Comparison of ENCODE assay signal across 17 cellular contexts in the genomic region with DNA sequence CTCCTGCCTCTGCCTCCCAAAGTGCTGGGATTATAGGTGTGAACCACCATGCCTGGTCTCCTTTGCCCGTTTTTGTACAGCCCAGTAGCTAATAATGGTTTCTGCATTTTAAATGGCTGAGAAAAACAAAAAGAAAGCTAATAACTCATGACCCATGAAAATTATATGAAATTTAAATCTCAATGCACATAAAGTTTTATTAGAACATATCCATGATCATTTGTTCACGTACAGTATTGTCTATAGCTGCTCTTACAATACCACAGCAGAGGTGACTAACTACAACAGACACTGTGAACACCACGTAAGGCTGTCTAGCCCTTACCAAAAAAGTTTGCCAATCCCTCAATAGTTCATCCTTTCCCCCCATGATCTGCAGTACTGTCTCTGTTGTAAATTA. TPM values are rescaled to one million over a fixed set of nuclear protein-coding genes. Genes with fewer than 3 reads are reported as not detected.
DNase-seq lines count a peak whose midpoint lies in the region; ATAC-seq and TF ChIP-seq lines count a peak whose summit lies in the region.
"Had no signal": no experiment of that assay in that cellular context is flagged by ENCODE, and none has a peak within 500 bp of the region (broad histone marks: within the 10 kb centered on the region; RNA-seq: fewer than 3 reads in every experiment).

No MANE protein-coding gene starts in this region.

- BruUV-seq in A673 (replicated peaks; lab: Mats Ljungman, UMichigan) = no TSS peak

- no peaks in the 10 kb centered on the region for H3K27me3 ChIP-seq in H9 (ENCODE audit: insufficient read depth, low read length)
- H3K27me3 ChIP-seq in A673 (replicated peaks; ENCODE audit: insufficient read depth, low read depth, low read length, poor library complexity) = no peaks in the 10 kb centered on the region
- H3K27me3 ChIP-seq: BE2C had no signal

- POLR2A ChIA-PET in A673 (lab: Charles Lee; ENCODE audit: low non-redundant PET) = no interaction called here

- H3K27ac ChIP-seq in H9 (ENCODE audit: insufficient read length, low read depth, low read length) = no peak overlapping the region
- peak overlapping the region; percentile 5 for H3K27ac ChIP-seq in temporal lobe (ENCODE audit: low read depth, low read length)
- no peak overlapping the region for H3K27ac ChIP-seq in A673 (ENCODE audit: low read depth, low read length, poor library complexity, severe bottlenecking)
- H3K27ac ChIP-seq: C4-2B had no signal

- H3K9me3 ChIP-seq in H9 (ENCODE audit: control insufficient read depth, low read depth, low read length) (no peaks in the 10 kb centered on the region), A673 (ENCODE audit: low read depth, low read length, poor library complexity, severe bottlenecking) (no peaks in the 10 kb centered on the region)
- H3K9me3 ChIP-seq: BE2C, Caco-2 had no signal

- no peak overlapping the region for H2BK120ac ChIP-seq in H9 (ENCODE audit: low read depth, low read length, poor library complexity, severe bottlenecking)

- H4K5ac ChIP-seq in H9 (ENCODE audit: insufficient read length, low read depth, low read length) = no peak overlapping the region

- H3K79me1 ChIP-seq in H9 (ENCODE audit: insufficient read depth, low read depth, low read length, poor library complexity, severe bottlenecking) = no peaks in the 10 kb centered on the region

- no CpG with 5 or more reads among the region's 3 CpGs for WGBS in H9 (ENCODE audit: extremely low coverage, insufficient read length, low lambda C conversion rate)

- no peak overlapping the region for H3K56ac ChIP-seq in H9 (ENCODE audit: insufficient read length, low read depth, low read length)

- H3K4me3 Mint-ChIP-seq in H9 (no peak overlapping the region), memory B cell (no peak overlapping the region)
- H3K4me3 Mint-ChIP-seq in central memory CD8-positive, alpha-beta T cell = no peak overlapping the region
- H3K4me3 Mint-ChIP-seq: CD8-positive, alpha-beta T cell; GM23338 had no signal

- H3K9ac ChIP-seq in H9 (ENCODE audit: extremely low read depth, insufficient read length, low read length) = no peak overlapping the region

- H3K4me1 Mint-ChIP-seq in H9 (peaks cover 17 to 39% of the 10 kb centered on the region in 2 experiments), memory B cell (peaks cover 40% of the 10 kb centered on the region)
- H3K4me1 Mint-ChIP-seq in central memory CD8-positive, alpha-beta T cell = peaks cover 39% of the 10 kb centered on the region

- H3K36me3 Mint-ChIP-seq in H9 (ENCODE audit: insufficient read depth in 1 of 3, low read depth in 3 of 3) (peaks cover 4 to 20% (median 17%) of the 10 kb centered on the region in 3 experiments; a peak in 6 of 7 replicates), memory B cell (peaks cover 4% of the 10 kb centered on the region)
- H3K36me3 Mint-ChIP-seq in central memory CD8-positive, alpha-beta T cell (ENCODE audit: insufficient read depth) = peaks cover 16% of the 10 kb centered on the region
- H3K36me3 Mint-ChIP-seq: CD8-positive, alpha-beta T cell; IgD-negative memory B cell had no signal

- H3T11ph ChIP-seq in H9 (ENCODE audit: low read length) = no peak overlapping the region

- H2BK20ac ChIP-seq in H9 (ENCODE audit: low read depth, low read length, poor library complexity, severe bottlenecking) = no peak overlapping the region

- H3K4ac ChIP-seq in H9 (ENCODE audit: low read depth, low read length) = no peak overlapping the region

- no peak overlapping the region for H3K23ac ChIP-seq in H9 (ENCODE audit: insufficient read length, low read depth, low read length)

- no peak overlapping the region for H2AK5ac ChIP-seq in H9 (ENCODE audit: insufficient read length, low read length)

- H3K79me2 ChIP-seq in H9 (ENCODE audit: insufficient read depth, low read length) = no peaks in the 10 kb centered on the region

- no peak for ATAC-seq in central memory CD8-positive, alpha-beta T cell (replicated peaks; ENCODE audit: extremely low read depth, poor library complexity, severe bottlenecking)
- ATAC-seq in memory B cell (ENCODE audit: low read depth) = no peak
- ATAC-seq: CD8-positive, alpha-beta T cell; GM23338 had no signal

- no peak overlapping the region for H2BK5ac ChIP-seq in H9 (ENCODE audit: insufficient read length, low read length)

- no peak overlapping the region for H3K14ac ChIP-seq in H9 (ENCODE audit: insufficient read depth, low read length)

- no peak overlapping the region for H3K4me2 ChIP-seq in H9 (ENCODE audit: insufficient read depth, insufficient read length, low read length)
- H3K4me2 ChIP-seq: GM23338 had no signal

- intact Hi-C loops in A673 (cut with micrococcal nuclease; ENCODE audit: unreplicated experiment) = no loop called here

- no peak overlapping the region for H4K8ac ChIP-seq in H9 (replicated peaks; ENCODE audit: insufficient read length, low read depth, low read length)

- H3K27ac Mint-ChIP-seq in H9 (no peak overlapping the region), memory B cell (peak overlapping the region; percentile 100)
- peak overlapping the region; percentile 96 for H3K27ac Mint-ChIP-seq in central memory CD8-positive, alpha-beta T cell (ENCODE audit: low read depth)
- H3K27ac Mint-ChIP-seq: CD8-positive, alpha-beta T cell; GM23338 had no signal

- H4K20me1 ChIP-seq in H9 (ENCODE audit: control insufficient read depth, insufficient read depth, insufficient read length) = no peaks in the 10 kb centered on the region

- H4K91ac ChIP-seq in H9 (ENCODE audit: insufficient read length, low read depth, low read length) = no peak overlapping the region

- CTCF ChIA-PET in A673 (lab: Charles Lee) = no interaction called here

- no peaks in the 10 kb centered on the region for H3K36me3 ChIP-seq in A673 (ENCODE audit: insufficient read depth, low read length, poor library complexity, severe bottlenecking)
- H3K36me3 ChIP-seq: BE2C had no signal

- H2BK12ac ChIP-seq in H9 (ENCODE audit: insufficient read length, low read depth, low read length) = no peak overlapping the region

- peak; percentile 3 for DNase-seq in H9
- DNase-seq in central memory CD8-positive, alpha-beta T cell (ENCODE audit: low spot score in 2 of 2) = no peak
- DNase-seq in memory B cell (ENCODE audit: low spot score in 2 of 2) = no peak
- no peak for DNase-seq in AG08395 (ENCODE audit: low spot score)
- DNase-seq in NCI-H146 treated with DMSO at 0.1 percent for 48 hours (lab: John Stamatoyannopoulos, UW; ENCODE audit: unreplicated experiment) = no peak
- no peak for DNase-seq in DMS153 (lab: John Stamatoyannopoulos, UW)
- no peak for DNase-seq in A673 (ENCODE audit: low spot score)
- DNase-seq: BE2C; Caco-2; CD8-positive, alpha-beta T cell; H7 had no signal

- no peak overlapping the region for H2AFZ ChIP-seq in H9 (ENCODE audit: low read length)
- H2AFZ ChIP-seq: GM23338 had no signal

- H2BK15ac ChIP-seq in H9 (ENCODE audit: low read depth, low read length) = no peak overlapping the region

- H3K27me3 Mint-ChIP-seq in H9 (ENCODE audit: low read depth) = no peaks in the 10 kb centered on the region; the same call in 1 of the 2 replicates
- no peaks in the 10 kb centered on the region for H3K27me3 Mint-ChIP-seq in central memory CD8-positive, alpha-beta T cell
- no peaks in the 10 kb centered on the region for H3K27me3 Mint-ChIP-seq in memory B cell

- H3K9me3 Mint-ChIP-seq in H9 = peaks cover 0 to 1% of the 10 kb centered on the region in 2 experiments; a peak in 1 of 5 replicates
- no peaks in the 10 kb centered on the region for H3K9me3 Mint-ChIP-seq in central memory CD8-positive, alpha-beta T cell
- H3K9me3 Mint-ChIP-seq in memory B cell = no peaks in the 10 kb centered on the region
- H3K9me3 Mint-ChIP-seq: CD8-positive, alpha-beta T cell; GM23338; IgD-negative memory B cell had no signal

- H3K23me2 ChIP-seq in H9 (ENCODE audit: insufficient read length, low read depth, low read length, poor library complexity, severe bottlenecking) = no peaks in the 10 kb centered on the region

- H3K4me3 ChIP-seq in A673 (ENCODE audit: low read depth, low read length, poor library complexity, severe bottlenecking) = no peak overlapping the region
- H3K4me3 ChIP-seq: GM23338 had no signal

- TF ChIP-seq CTCF in H9 (conservative IDR thresholded peaks at IDR 0.05) (no peak), A673 (conservative IDR thresholded peaks at IDR 0.05; ENCODE audit: low read depth, low read length) (no peak)

- H3K4me1 ChIP-seq in H9 (ENCODE audit: insufficient read depth, low read length) (peaks cover 3% of the 10 kb centered on the region; the same call in 1 of the 2 replicates), A673 (ENCODE audit: insufficient read depth, low read length, poor library complexity, severe bottlenecking) (peaks cover 6% of the 10 kb centered on the region)
- H3K4me1 ChIP-seq: BE2C had no signal

- no peak overlapping the region for H3K18ac ChIP-seq in H9 (ENCODE audit: insufficient read length, low read depth, low read length)

RNA-seq across cellular contexts. Expression of gene PLAAT2, which starts 6.4 kb away (rescaled TPM):
- total RNA-seq in H9 (2021) = 0.31 and 0.52 TPM in 2 replicates
- total RNA-seq in temporal lobe = 0.25 TPM
- total RNA-seq in A673 (2021) = not detected in 2 replicates
- total RNA-seq: Daoy, H7, HT1080 had no signal

RNA-seq across cellular contexts. Expression of gene PLAAT4, which starts 33.0 kb away (rescaled TPM):
- total RNA-seq in H9 (2021) = 3.1 and 3.5 TPM in 2 replicates
- total RNA-seq in temporal lobe = 3.0 TPM
- total RNA-seq in A673 (2021) = 0.97 and 1.0 TPM in 2 replicates

RNA-seq across cellular contexts. Expression of gene PLAAT3, which starts 44.7 kb away (rescaled TPM):
- 188 and 198 TPM in 2 replicates for total RNA-seq in H9 (2021)
- 3.7 TPM for total RNA-seq in temporal lobe
- 0.46 and 0.69 TPM in 2 replicates for total RNA-seq in A673 (2021)

Comparison
In these comparisons a context has a peak if more than half of its experiments do, and no peak if none do; other contexts are left out.
1. H3K27ac Mint-ChIP-seq: peak in central memory CD8-positive, alpha-beta T cell (single experiment) and memory B cell (single experiment); none in H9 (0 of 3).
2. RNA of gene PLAAT3, which starts 44.7 kb away (total RNA-seq): 188 to 198 TPM in H9; 3.7 TPM in temporal lobe (single experiment) and 0.46 to 0.69 TPM in A673; every median in the first group is over 10 times any median in the second.